In the genomic region with DNA sequence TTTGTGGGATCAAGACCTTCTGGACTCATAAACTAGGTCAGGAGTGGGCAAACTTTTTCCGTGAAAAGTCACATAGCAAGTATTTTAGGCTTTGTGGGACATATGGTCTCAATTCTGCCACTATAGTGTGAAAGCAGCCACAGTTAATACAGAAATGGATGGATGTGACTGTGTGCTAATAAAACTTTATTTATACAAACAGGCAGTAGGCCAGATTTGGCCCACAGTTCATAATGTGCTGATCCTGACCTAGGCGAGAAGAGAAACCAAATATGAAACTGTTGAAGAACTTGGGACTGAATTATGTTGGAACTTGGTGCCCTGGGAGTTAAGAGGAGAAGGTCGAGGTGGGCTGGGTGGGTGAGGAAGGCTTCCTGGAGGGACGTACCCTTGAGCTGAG, we compare ENCODE assay signal across 2 cellular contexts.
TF ChIP-seq lines count a peak whose summit lies in the region.

No MANE protein-coding gene starts in this region.

TF ChIP-seq in H1, 55 proteins besides CTCF, POLR2A, EP300 and RAD21:
- no peak for TF ChIP-seq SUZ12 (IDR thresholded peaks at IDR 0.05; ENCODE audit: low read length)
- no peak for TF ChIP-seq TAF7 (optimal IDR thresholded peaks at IDR 0.05; ENCODE audit: borderline replicate concordance, low read depth, low read length)
- no peak for TF ChIP-seq JUN (IDR thresholded peaks at IDR 0.05; ENCODE audit: low read depth, low read length)
- TF ChIP-seq CREB1 (IDR thresholded peaks at IDR 0.05) = no peak
- no peak for TF ChIP-seq CHD7 (IDR thresholded peaks at IDR 0.05; ENCODE audit: insufficient replicate concordance, low read length)
- no peak for TF ChIP-seq NRF1 (IDR thresholded peaks at IDR 0.05; ENCODE audit: low read depth, low read length)
- TF ChIP-seq, protein P1, sequence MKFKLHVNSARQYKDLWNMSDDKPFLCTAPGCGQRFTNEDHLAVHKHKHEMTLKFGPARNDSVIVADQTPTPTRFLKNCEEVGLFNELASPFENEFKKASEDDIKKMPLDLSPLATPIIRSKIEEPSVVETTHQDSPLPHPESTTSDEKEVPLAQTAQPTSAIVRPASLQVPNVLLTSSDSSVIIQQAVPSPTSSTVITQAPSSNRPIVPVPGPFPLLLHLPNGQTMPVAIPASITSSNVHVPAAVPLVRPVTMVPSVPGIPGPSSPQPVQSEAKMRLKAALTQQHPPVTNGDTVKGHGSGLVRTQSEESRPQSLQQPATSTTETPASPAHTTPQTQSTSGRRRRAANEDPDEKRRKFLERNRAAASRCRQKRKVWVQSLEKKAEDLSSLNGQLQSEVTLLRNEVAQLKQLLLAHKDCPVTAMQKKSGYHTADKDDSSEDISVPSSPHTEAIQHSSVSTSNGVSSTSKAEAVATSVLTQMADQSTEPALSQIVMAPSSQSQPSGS (IDR thresholded peaks at IDR 0.05; ENCODE audit: low read length) = no peak

TF ChIP-seq in HepG2, 621 proteins besides CTCF, POLR2A, EP300 and RAD21:
- TF ChIP-seq DMTF1 (CRISPR knock-in tag; IDR thresholded peaks at IDR 0.05) = no peak
- TF ChIP-seq ZBTB40 (IDR thresholded peaks at IDR 0.05) = no peak; the same call in 1 of the 2 replicates
- TF ChIP-seq ZBTB40 (CRISPR knock-in tag; IDR thresholded peaks at IDR 0.05) = peak; percentile 91
- TF ChIP-seq SOX13 (IDR thresholded peaks at IDR 0.05) = no peak
- TF ChIP-seq SOX13 (CRISPR knock-in tag; conservative IDR thresholded peaks at IDR 0.05 in 1 of 2, IDR thresholded peaks at IDR 0.05 in 1 of 2) = no peak
